12 cellular contexts compared by ENCODE assay signal in genomic region chr2:105712166-105712915, GRCh38. TPM values are rescaled to one million over a fixed set of nuclear protein-coding genes. Genes with fewer than 3 reads are reported as not detected.
DNase-seq lines count a peak whose midpoint lies in the region; FAIRE-seq and TF ChIP-seq lines count a peak whose summit lies in the region.
"Had no signal": no experiment of that assay in that cellular context is flagged by ENCODE, and none has a peak within 500 bp of the region (broad histone marks: within the 10 kb centered on the region; RNA-seq: fewer than 3 reads in every experiment).

No MANE protein-coding gene starts in this region.

- TF ChIP-seq CTCF in bronchial epithelial cell (IDR thresholded peaks at IDR 0.05; ENCODE audit: insufficient read depth, low read length, severe bottlenecking), result no peak

- no peak overlapping the region for H3K4me3 ChIP-seq in bronchial epithelial cell (ENCODE audit: low read depth, low read length)
- H3K4me3 ChIP-seq: dorsolateral prefrontal cortex, gastrocnemius medialis, GM23338 had no signal

- H3K27me3 ChIP-seq in bronchial epithelial cell (ENCODE audit: control insufficient read depth, insufficient read depth, low read length), result no peaks in the 10 kb centered on the region
- H3K27me3 ChIP-seq: dorsolateral prefrontal cortex, gastrocnemius medialis had no signal

- no peaks in the 10 kb centered on the region for H3K36me3 ChIP-seq in bronchial epithelial cell (ENCODE audit: control insufficient read depth, insufficient read depth, low read length)
- H3K36me3 ChIP-seq: gastrocnemius medialis had no signal

- FAIRE-seq in bronchial epithelial cell (lab: Jason Lieb, UNC), result no peak

- DNase-seq in NCI-H82 (lab: John Stamatoyannopoulos, UW) (peak; percentile 33), NCI-H82 treated with DMSO at 0.1 percent for 48 hours (lab: John Stamatoyannopoulos, UW; ENCODE audit: unreplicated experiment) (no peak), NCI-H226 (peak; percentile 86), bronchial epithelial cell (ENCODE audit: low read depth) (peak; percentile 63), renal cortical epithelial cell (ENCODE audit: low read depth) (peak; percentile 41), NOMO-1 (lab: John Stamatoyannopoulos, UW; ENCODE audit: unreplicated experiment in 2 of 2) (no peak), GF-D8 (lab: John Stamatoyannopoulos, UW) (no peak)
- DNase-seq in activated T-cell treated with anti-CD3 and anti-CD28 coated beads, Interleukin-2, amount 50 U/mL, for 48 hours, result no peak
- DNase-seq: islet precursor cell had no signal

RNA-seq across cellular contexts. Expression of gene NCK2, which starts 32.4 kb away (rescaled TPM):
- total RNA-seq in bronchial epithelial cell, result 90.0 and 99.3 TPM in 2 replicates
- total RNA-seq in renal cortical epithelial cell, result 45.7 and 65.0 TPM in 2 replicates

Comparison
In these comparisons a context has a peak if more than half of its experiments do, and no peak if none do; other contexts are left out.
1. DNase-seq: peak in NCI-H82 (single experiment), NCI-H226 (single experiment), bronchial epithelial cell (single experiment) and renal cortical epithelial cell (single experiment); none in NCI-H82 treated with DMSO at 0.1 percent for 48 hours (single experiment), activated T-cell treated with anti-CD3 and anti-CD28 coated beads, Interleukin-2, amount 50 U/mL, for 48 hours (0 of 2), NOMO-1 (0 of 2) and GF-D8 (single experiment).